8 cellular contexts compared by ENCODE assay signal in the genomic region with DNA sequence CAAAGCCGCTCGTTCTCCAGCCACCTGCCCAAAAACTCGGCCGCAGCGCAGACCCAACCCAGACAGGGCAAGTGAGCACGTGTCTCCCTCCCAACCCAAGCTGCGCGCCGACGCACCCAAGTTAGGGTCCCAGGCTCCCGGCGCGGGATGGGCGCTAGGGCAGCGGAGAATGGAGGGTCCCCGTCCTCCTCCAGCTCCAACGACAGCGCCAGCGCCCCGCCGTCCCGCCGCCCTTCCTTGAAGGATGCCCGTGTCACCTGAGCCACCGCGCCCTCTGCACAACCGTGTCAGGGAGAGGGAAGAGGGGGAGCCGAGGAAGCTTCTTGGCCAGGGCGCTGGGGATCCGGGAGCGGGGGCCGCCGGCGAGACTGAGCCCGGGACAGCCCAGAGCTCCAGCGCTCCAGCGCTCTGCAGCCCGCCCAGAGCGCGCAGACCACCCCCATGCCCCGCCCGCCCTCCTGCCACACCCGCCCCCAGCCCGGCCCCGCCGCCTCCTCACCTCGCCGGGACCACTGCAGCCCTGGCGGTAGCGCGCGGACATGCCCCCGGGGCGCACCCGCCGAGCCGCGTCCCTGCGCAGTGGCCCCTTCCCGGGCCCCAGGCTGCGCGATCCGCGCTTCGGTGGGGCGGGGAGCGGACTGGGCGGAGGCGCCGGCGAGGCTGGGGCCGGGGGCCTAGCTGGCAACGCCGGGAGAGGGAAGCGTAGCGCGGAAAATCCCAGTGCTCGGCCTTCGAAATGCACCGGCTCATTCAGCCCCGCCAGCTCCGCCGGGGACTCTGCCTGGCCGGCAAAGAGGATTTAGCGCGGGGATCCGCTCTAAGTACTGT. TPM values are rescaled to one million over a fixed set of nuclear protein-coding genes. Genes with fewer than 3 reads are reported as not detected.
DNase-seq lines count a peak whose midpoint lies in the region; ATAC-seq and TF ChIP-seq lines count a peak whose summit lies in the region.

A gene with protein sequence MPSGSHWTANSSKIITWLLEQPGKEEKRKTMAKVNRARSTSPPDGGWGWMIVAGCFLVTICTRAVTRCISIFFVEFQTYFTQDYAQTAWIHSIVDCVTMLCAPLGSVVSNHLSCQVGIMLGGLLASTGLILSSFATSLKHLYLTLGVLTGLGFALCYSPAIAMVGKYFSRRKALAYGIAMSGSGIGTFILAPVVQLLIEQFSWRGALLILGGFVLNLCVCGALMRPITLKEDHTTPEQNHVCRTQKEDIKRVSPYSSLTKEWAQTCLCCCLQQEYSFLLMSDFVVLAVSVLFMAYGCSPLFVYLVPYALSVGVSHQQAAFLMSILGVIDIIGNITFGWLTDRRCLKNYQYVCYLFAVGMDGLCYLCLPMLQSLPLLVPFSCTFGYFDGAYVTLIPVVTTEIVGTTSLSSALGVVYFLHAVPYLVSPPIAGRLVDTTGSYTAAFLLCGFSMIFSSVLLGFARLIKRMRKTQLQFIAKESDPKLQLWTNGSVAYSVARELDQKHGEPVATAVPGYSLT (minus strand): TSS at position 410 of the 828 bp plus-strand sequence. CDS start 73,016 bp downstream, outside the sequence.

- H3K4me3 ChIP-seq in iPS-18c (ENCODE audit: insufficient read depth, low read depth, low read length) (peak within 1 kb of the TSS; percentile 71), spleen (peak within 1 kb of the TSS in 7 of 8 donors; percentile 7 to 61 (median 28))

- no CpG with 5 or more reads among the region's 87 CpGs for WGBS in H9 (ENCODE audit: extremely low coverage, insufficient read length, low lambda C conversion rate)
- 2 to 9% (median 3%) methylated on average over 17 to 87 of the region's 87 CpGs for WGBS in spleen, 5 donors

- H3K56ac ChIP-seq in H9 (ENCODE audit: insufficient read length, low read depth, low read length) = no peak within 1 kb of the TSS

- peaks cover 0 to 3% (median 0%) of the 10 kb centered on the region in 3 experiments; a peak in 1 of 7 replicates for H3K36me3 Mint-ChIP-seq in H9 (ENCODE audit: insufficient read depth in 1 of 3, low read depth in 3 of 3)
- no peaks in the 10 kb centered on the region for H3K36me3 Mint-ChIP-seq in activated naive CD8-positive, alpha-beta T cell treated with anti-CD3 and anti-CD28 coated beads, Interleukin-2, amount 50 U/mL, for 24 hours (ENCODE audit: low read depth)

- H3K18ac ChIP-seq in H9 (ENCODE audit: insufficient read length, low read depth, low read length) = no peak within 1 kb of the TSS

- H3K9ac ChIP-seq in H9 (ENCODE audit: extremely low read depth, insufficient read length, low read length) = no peak within 1 kb of the TSS

- TF ChIP-seq CTCF in H9 (conservative IDR thresholded peaks at IDR 0.05) = peak; percentile 51
- no peak for TF ChIP-seq CTCF in spleen (IDR thresholded peaks at IDR 0.05 in 8 of 11, conservative IDR thresholded peaks at IDR 0.05 in 3 of 11)

- H3K27ac Mint-ChIP-seq in H9 = peak within 1 kb of the TSS in 2 of 3 experiments; percentile 77 to 95; a peak in 2 of 7 replicates
- no peak within 1 kb of the TSS for H3K27ac Mint-ChIP-seq in activated naive CD8-positive, alpha-beta T cell treated with anti-CD3 and anti-CD28 coated beads, Interleukin-2, amount 50 U/mL, for 24 hours

- no peak within 1 kb of the TSS for H4K8ac ChIP-seq in H9 (replicated peaks; ENCODE audit: insufficient read length, low read depth, low read length)

- peaks cover 3% of the 10 kb centered on the region for H3K27me3 ChIP-seq in H9 (ENCODE audit: insufficient read depth, low read length)
- H3K27me3 ChIP-seq in spleen (replicated peaks in 1 of 7) = peaks cover 0 to 84% (median 48%) of the 10 kb centered on the region in 7 donors

- H3K9me3 Mint-ChIP-seq in H9 = no peaks in the 10 kb centered on the region
- no peaks in the 10 kb centered on the region for H3K9me3 Mint-ChIP-seq in activated naive CD8-positive, alpha-beta T cell treated with anti-CD3 and anti-CD28 coated beads, Interleukin-2, amount 50 U/mL, for 24 hours

- no peak within 1 kb of the TSS for H2BK15ac ChIP-seq in H9 (ENCODE audit: low read depth, low read length)

- H3K4me3 Mint-ChIP-seq in H9 = peak within 1 kb of the TSS; percentile 65 to 83
- peak within 1 kb of the TSS; percentile 53 for H3K4me3 Mint-ChIP-seq in activated naive CD8-positive, alpha-beta T cell treated with anti-CD3 and anti-CD28 coated beads, Interleukin-2, amount 50 U/mL, for 24 hours

- H3T11ph ChIP-seq in H9 (ENCODE audit: low read length) = no peak within 1 kb of the TSS

- H4K5ac ChIP-seq in H9 (ENCODE audit: insufficient read length, low read depth, low read length) = no peak within 1 kb of the TSS

- no peak within 1 kb of the TSS for H3K23ac ChIP-seq in H9 (ENCODE audit: insufficient read length, low read depth, low read length)

- H2BK5ac ChIP-seq in H9 (ENCODE audit: insufficient read length, low read length) = no peak within 1 kb of the TSS

- H3K4me1 Mint-ChIP-seq in H9 = peaks cover 41 to 46% of the 10 kb centered on the region in 2 experiments
- peaks cover 9% of the 10 kb centered on the region for H3K4me1 Mint-ChIP-seq in activated naive CD8-positive, alpha-beta T cell treated with anti-CD3 and anti-CD28 coated beads, Interleukin-2, amount 50 U/mL, for 24 hours

- no peak within 1 kb of the TSS for H2BK120ac ChIP-seq in H9 (ENCODE audit: low read depth, low read length, poor library complexity, severe bottlenecking)

- no peaks in the 10 kb centered on the region for H3K79me2 ChIP-seq in H9 (ENCODE audit: insufficient read depth, low read length)

- H3K23me2 ChIP-seq in H9 (ENCODE audit: insufficient read length, low read depth, low read length, poor library complexity, severe bottlenecking) = peaks cover 13% of the 10 kb centered on the region

- ATAC-seq in activated naive CD8-positive, alpha-beta T cell treated with anti-CD3 and anti-CD28 coated beads, Interleukin-2, amount 50 U/mL, for 24 hours = peak; percentile 40
- ATAC-seq in HG03354 (IDR thresholded peaks at IDR 0.05; ENCODE audit: poor library complexity, severe bottlenecking, unreplicated experiment) (no peak), HG02759 (IDR thresholded peaks at IDR 0.05; ENCODE audit: unreplicated experiment) (no peak), HG02884 (IDR thresholded peaks at IDR 0.05; ENCODE audit: unreplicated experiment) (no peak), HG02973 (IDR thresholded peaks at IDR 0.05; ENCODE audit: unreplicated experiment) (no peak)

- no peaks in the 10 kb centered on the region for H4K20me1 ChIP-seq in H9 (ENCODE audit: control insufficient read depth, insufficient read depth, insufficient read length)

- no peak for TF ChIP-seq POLR2A in spleen (IDR thresholded peaks at IDR 0.05)

- no peak within 1 kb of the TSS for H2AK5ac ChIP-seq in H9 (ENCODE audit: insufficient read length, low read length)

- DNase-seq in H9 = peak; percentile 75
- no peak for DNase-seq in activated naive CD8-positive, alpha-beta T cell treated with anti-CD3 and anti-CD28 coated beads, Interleukin-2, amount 50 U/mL, for 24 hours
- DNase-seq in spleen = no peak

- H2AFZ ChIP-seq in H9 (ENCODE audit: low read length) = no peak within 1 kb of the TSS

- no peak within 1 kb of the TSS for H2BK12ac ChIP-seq in H9 (ENCODE audit: insufficient read length, low read depth, low read length)

- H3K79me1 ChIP-seq in H9 (ENCODE audit: insufficient read depth, low read depth, low read length, poor library complexity, severe bottlenecking) = no peaks in the 10 kb centered on the region

- peaks cover 30% of the 10 kb centered on the region for H3K27me3 Mint-ChIP-seq in H9 (ENCODE audit: low read depth)
- peaks cover 77% of the 10 kb centered on the region for H3K27me3 Mint-ChIP-seq in activated naive CD8-positive, alpha-beta T cell treated with anti-CD3 and anti-CD28 coated beads, Interleukin-2, amount 50 U/mL, for 24 hours

- H3K4me2 ChIP-seq in H9 (ENCODE audit: insufficient read depth, insufficient read length, low read length) = peak within 1 kb of the TSS; percentile 89

- H3K14ac ChIP-seq in H9 (ENCODE audit: insufficient read depth, low read length) = peak within 1 kb of the TSS; percentile 62

- H3K9me3 ChIP-seq in H9 (ENCODE audit: control insufficient read depth, low read depth, low read length) (no peaks in the 10 kb centered on the region), iPS-18c (ENCODE audit: control insufficient read depth, insufficient read depth, low read length) (no peaks in the 10 kb centered on the region), spleen (no peaks in the 10 kb centered on the region)

- H3K4me1 ChIP-seq in H9 (ENCODE audit: insufficient read depth, low read length) (peaks cover 2% of the 10 kb centered on the region; the same call in 1 of the 2 replicates), spleen (peaks cover 3 to 21% (median 14%) of the 10 kb centered on the region in 6 donors)

- intact Hi-C loops in spleen (cut with DNase I; ENCODE audit: low total_unique reads) = no loop called here

- H3K27ac ChIP-seq in H9 (ENCODE audit: insufficient read length, low read depth, low read length) = no peak within 1 kb of the TSS
- no peak within 1 kb of the TSS for H3K27ac ChIP-seq in spleen

- H2BK20ac ChIP-seq in H9 (ENCODE audit: low read depth, low read length, poor library complexity, severe bottlenecking) = no peak within 1 kb of the TSS

- H3K4ac ChIP-seq in H9 (ENCODE audit: low read depth, low read length) = no peak within 1 kb of the TSS

- no peak within 1 kb of the TSS for H4K91ac ChIP-seq in H9 (ENCODE audit: insufficient read length, low read depth, low read length)

- H3K36me3 ChIP-seq in spleen = no peaks in the 10 kb centered on the region

RNA-seq across cellular contexts. Expression of the gene that starts here (rescaled TPM):
- total RNA-seq in H9 (2021) (0.77 and 0.88 TPM in 2 replicates), spleen (under 1 TPM in 2 of 7 donors, not detected in 5; 0.07 to 0.13 TPM)
- under 1 TPM; 0.02 to 0.19 (median 0.12) TPM for polyA plus RNA-seq in spleen

Comparison
In these comparisons a context has a peak if more than half of its experiments do, and no peak if none do; other contexts are left out.
1. Peak in DNase-seq and H3K4me2 ChIP-seq in H9; RNA of the gene not detected or under 1 TPM.